In the genomic region with DNA sequence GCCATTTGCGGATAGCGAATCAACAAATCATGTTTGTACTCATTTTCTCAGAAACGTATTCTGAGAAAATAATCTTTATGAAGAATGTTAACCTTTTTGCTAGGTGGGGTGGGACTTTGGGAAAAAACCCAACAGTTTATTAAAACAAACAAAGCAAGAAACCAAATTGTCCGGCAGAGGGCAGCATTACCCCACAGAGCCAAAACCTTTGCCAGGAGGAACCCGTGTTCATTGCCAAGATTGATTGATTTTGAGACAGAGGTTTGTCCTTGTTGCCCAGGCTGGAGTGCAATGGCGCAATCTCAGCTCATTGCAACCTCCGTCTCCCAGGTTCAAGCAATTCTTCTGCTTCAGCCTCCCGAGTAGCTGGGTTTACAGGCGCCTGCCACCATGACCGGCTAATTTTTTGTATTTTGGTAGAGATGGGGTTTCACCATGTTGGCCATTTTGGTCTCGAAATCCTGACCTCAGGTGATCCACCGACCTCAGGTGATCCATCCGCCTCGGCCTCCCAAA, we compare ENCODE assay signal across 1 cellular context.
TF ChIP-seq lines count a peak whose summit lies in the region.

No MANE protein-coding gene starts in this region.

TF ChIP-seq in HepG2, 621 proteins besides CTCF, POLR2A, EP300 and RAD21 (continued from another document):
- TF ChIP-seq SOX13 (IDR thresholded peaks at IDR 0.05) = no peak
- 0 out of 4 replicates have a peak, but pooled peaks of 1 of the 2 experiments have one; percentile 22 for TF ChIP-seq SOX13 (CRISPR knock-in tag; conservative IDR thresholded peaks at IDR 0.05 in 1 of 2, IDR thresholded peaks at IDR 0.05 in 1 of 2)
- TF ChIP-seq EZH2 (conservative IDR thresholded peaks at IDR 0.05; ENCODE audit: low read depth, low read length) = no peak
- peak; percentile 39 for TF ChIP-seq FOXP4 (CRISPR knock-in tag; IDR thresholded peaks at IDR 0.05)
- TF ChIP-seq, protein P1, sequence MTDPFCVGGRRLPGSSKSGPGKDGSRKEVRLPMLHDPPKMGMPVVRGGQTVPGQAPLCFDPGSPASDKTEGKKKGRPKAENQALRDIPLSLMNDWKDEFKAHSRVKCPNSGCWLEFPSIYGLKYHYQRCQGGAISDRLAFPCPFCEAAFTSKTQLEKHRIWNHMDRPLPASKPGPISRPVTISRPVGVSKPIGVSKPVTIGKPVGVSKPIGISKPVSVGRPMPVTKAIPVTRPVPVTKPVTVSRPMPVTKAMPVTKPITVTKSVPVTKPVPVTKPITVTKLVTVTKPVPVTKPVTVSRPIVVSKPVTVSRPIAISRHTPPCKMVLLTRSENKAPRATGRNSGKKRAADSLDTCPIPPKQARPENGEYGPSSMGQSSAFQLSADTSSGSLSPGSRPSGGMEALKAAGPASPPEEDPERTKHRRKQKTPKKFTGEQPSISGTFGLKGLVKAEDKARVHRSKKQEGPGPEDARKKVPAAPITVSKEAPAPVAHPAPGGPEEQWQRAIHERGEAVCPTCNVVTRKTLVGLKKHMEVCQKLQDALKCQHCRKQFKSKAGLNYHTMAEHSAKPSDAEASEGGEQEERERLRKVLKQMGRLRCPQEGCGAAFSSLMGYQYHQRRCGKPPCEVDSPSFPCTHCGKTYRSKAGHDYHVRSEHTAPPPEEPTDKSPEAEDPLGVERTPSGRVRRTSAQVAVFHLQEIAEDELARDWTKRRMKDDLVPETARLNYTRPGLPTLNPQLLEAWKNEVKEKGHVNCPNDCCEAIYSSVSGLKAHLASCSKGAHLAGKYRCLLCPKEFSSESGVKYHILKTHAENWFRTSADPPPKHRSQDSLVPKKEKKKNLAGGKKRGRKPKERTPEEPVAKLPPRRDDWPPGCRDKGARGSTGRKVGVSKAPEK (CRISPR knock-in tag; IDR thresholded peaks at IDR 0.05; ENCODE audit: borderline replicate concordance) = peak; percentile 58; the same call in 1 of the 2 replicates
- TF ChIP-seq, protein P2, sequence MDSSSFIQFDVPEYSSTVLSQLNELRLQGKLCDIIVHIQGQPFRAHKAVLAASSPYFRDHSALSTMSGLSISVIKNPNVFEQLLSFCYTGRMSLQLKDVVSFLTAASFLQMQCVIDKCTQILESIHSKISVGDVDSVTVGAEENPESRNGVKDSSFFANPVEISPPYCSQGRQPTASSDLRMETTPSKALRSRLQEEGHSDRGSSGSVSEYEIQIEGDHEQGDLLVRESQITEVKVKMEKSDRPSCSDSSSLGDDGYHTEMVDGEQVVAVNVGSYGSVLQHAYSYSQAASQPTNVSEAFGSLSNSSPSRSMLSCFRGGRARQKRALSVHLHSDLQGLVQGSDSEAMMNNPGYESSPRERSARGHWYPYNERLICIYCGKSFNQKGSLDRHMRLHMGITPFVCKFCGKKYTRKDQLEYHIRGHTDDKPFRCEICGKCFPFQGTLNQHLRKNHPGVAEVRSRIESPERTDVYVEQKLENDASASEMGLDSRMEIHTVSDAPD (CRISPR knock-in tag; IDR thresholded peaks at IDR 0.05) = peak; percentile 42; the same call in 1 of the 2 replicates
- no peak for TF ChIP-seq KLF9 (CRISPR knock-in tag; IDR thresholded peaks at IDR 0.05; ENCODE audit: low read depth)
- TF ChIP-seq GATAD2A (CRISPR knock-in tag; IDR thresholded peaks at IDR 0.05) = peak; percentile 73
- TF ChIP-seq KDM5B (CRISPR knock-in tag; IDR thresholded peaks at IDR 0.05; ENCODE audit: borderline replicate concordance) = peak; percentile 44; the same call in 1 of the 2 replicates
- 0 out of 2 replicates have a peak, but pooled peaks have one; percentile 38 for TF ChIP-seq TOE1 (CRISPR knock-in tag; IDR thresholded peaks at IDR 0.05)
- no peak for TF ChIP-seq BCL6 (CRISPR knock-in tag; IDR thresholded peaks at IDR 0.05)
- no peak for TF ChIP-seq ZNF225 (CRISPR knock-in tag; IDR thresholded peaks at IDR 0.05)
- no peak for TF ChIP-seq PLRG1 (conservative IDR thresholded peaks at IDR 0.05)
- no peak for TF ChIP-seq ZSCAN20 (CRISPR knock-in tag; IDR thresholded peaks at IDR 0.05; ENCODE audit: borderline replicate concordance)
- no peak for TF ChIP-seq SYNCRIP (IDR thresholded peaks at IDR 0.05; ENCODE audit: insufficient read depth, low read depth, low read length)
- TF ChIP-seq CEBPB (IDR thresholded peaks at IDR 0.05; ENCODE audit: borderline replicate concordance, low read depth, low read length) = peak; percentile 59; the same call in 1 of the 2 replicates
- peak; percentile 57 for TF ChIP-seq ARID5B (CRISPR knock-in tag; IDR thresholded peaks at IDR 0.05)
- peak; percentile 60; the same call in 1 of the 2 replicates for TF ChIP-seq FOXJ3 (CRISPR knock-in tag; IDR thresholded peaks at IDR 0.05; ENCODE audit: borderline replicate concordance)
- TF ChIP-seq ONECUT2 (CRISPR knock-in tag; IDR thresholded peaks at IDR 0.05) = peak; percentile 90
- peak; percentile 23; the same call in 1 of the 2 replicates for TF ChIP-seq GATAD1 (CRISPR knock-in tag; IDR thresholded peaks at IDR 0.05)
- peak; percentile 50; the same call in 1 of the 2 replicates for TF ChIP-seq MED1 (CRISPR knock-in tag; IDR thresholded peaks at IDR 0.05)
- 0 out of 2 replicates have a peak, but pooled peaks have one; percentile 42 for TF ChIP-seq KLF11 (CRISPR knock-in tag; IDR thresholded peaks at IDR 0.05)
- no peak for TF ChIP-seq STAT5B (CRISPR knock-in tag; IDR thresholded peaks at IDR 0.05)
- TF ChIP-seq JUND (CRISPR knock-in tag; IDR thresholded peaks at IDR 0.05) = no peak
- no peak for TF ChIP-seq ZNF235 (CRISPR knock-in tag; IDR thresholded peaks at IDR 0.05; ENCODE audit: borderline replicate concordance)
- TF ChIP-seq, protein P3, sequence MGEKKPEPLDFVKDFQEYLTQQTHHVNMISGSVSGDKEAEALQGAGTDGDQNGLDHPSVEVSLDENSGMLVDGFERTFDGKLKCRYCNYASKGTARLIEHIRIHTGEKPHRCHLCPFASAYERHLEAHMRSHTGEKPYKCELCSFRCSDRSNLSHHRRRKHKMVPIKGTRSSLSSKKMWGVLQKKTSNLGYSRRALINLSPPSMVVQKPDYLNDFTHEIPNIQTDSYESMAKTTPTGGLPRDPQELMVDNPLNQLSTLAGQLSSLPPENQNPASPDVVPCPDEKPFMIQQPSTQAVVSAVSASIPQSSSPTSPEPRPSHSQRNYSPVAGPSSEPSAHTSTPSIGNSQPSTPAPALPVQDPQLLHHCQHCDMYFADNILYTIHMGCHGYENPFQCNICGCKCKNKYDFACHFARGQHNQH (CRISPR knock-in tag; IDR thresholded peaks at IDR 0.05) = peak; percentile 44; the same call in 1 of the 2 replicates
- TF ChIP-seq, protein P4, sequence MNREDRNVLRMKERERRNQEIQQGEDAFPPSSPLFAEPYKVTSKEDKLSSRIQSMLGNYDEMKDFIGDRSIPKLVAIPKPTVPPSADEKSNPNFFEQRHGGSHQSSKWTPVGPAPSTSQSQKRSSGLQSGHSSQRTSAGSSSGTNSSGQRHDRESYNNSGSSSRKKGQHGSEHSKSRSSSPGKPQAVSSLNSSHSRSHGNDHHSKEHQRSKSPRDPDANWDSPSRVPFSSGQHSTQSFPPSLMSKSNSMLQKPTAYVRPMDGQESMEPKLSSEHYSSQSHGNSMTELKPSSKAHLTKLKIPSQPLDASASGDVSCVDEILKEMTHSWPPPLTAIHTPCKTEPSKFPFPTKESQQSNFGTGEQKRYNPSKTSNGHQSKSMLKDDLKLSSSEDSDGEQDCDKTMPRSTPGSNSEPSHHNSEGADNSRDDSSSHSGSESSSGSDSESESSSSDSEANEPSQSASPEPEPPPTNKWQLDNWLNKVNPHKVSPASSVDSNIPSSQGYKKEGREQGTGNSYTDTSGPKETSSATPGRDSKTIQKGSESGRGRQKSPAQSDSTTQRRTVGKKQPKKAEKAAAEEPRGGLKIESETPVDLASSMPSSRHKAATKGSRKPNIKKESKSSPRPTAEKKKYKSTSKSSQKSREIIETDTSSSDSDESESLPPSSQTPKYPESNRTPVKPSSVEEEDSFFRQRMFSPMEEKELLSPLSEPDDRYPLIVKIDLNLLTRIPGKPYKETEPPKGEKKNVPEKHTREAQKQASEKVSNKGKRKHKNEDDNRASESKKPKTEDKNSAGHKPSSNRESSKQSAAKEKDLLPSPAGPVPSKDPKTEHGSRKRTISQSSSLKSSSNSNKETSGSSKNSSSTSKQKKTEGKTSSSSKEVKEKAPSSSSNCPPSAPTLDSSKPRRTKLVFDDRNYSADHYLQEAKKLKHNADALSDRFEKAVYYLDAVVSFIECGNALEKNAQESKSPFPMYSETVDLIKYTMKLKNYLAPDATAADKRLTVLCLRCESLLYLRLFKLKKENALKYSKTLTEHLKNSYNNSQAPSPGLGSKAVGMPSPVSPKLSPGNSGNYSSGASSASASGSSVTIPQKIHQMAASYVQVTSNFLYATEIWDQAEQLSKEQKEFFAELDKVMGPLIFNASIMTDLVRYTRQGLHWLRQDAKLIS (CRISPR knock-in tag; IDR thresholded peaks at IDR 0.05) = no peak
- peak; percentile 26; the same call in 1 of the 2 replicates for TF ChIP-seq RXRA (CRISPR knock-in tag; IDR thresholded peaks at IDR 0.05)
- TF ChIP-seq CSRNP1 (CRISPR knock-in tag; IDR thresholded peaks at IDR 0.05) = no peak
- 0 out of 2 replicates have a peak, but pooled peaks have one; percentile 24 for TF ChIP-seq ZNF710 (CRISPR knock-in tag; IDR thresholded peaks at IDR 0.05; ENCODE audit: borderline replicate concordance)
